ENCODE assay signal across 8 cellular contexts in genomic region chr2:96816127-96816835, GRCh38. TPM values are rescaled to one million over a fixed set of nuclear protein-coding genes. Genes with fewer than 3 reads are reported as not detected.
DNase-seq lines count a peak whose midpoint lies in the region; ATAC-seq and TF ChIP-seq lines count a peak whose summit lies in the region.

Gene CNNM3 (plus strand): TSS chr2:96816268. CDS start chr2:96816278, 10 bp downstream.

- peaks cover 7% of the 10 kb centered on the region for H3K23me2 ChIP-seq in H9 (ENCODE audit: insufficient read length, low read depth, low read length, poor library complexity, severe bottlenecking)

- no peak within 1 kb of the TSS for H4K91ac ChIP-seq in H9 (ENCODE audit: insufficient read length, low read depth, low read length)

- no peak within 1 kb of the TSS for H2BK5ac ChIP-seq in H9 (ENCODE audit: insufficient read length, low read length)

- H3K4me3 Mint-ChIP-seq in H9 (peak within 1 kb of the TSS; percentile 78 to 88), nephron progenitor cell (peak within 1 kb of the TSS; percentile 87)
- peak within 1 kb of the TSS; percentile 84 for H3K4me3 Mint-ChIP-seq in activated T-helper 2 cell treated with anti-CD3 and anti-CD28 coated beads, Interferon-gamma antibody, Interleukin-2, Interleukin-4, amounts not matched to agents 10 μg/mL and 5 μg/mL and 100 μg/mL, durations not matched to agents 14 hours and 24 hours and 36 hours (ENCODE audit: low read depth)
- H3K4me3 Mint-ChIP-seq in stimulated activated naive CD8-positive, alpha-beta T cell treated with anti-CD3 and anti-CD28 coated beads, Interleukin-15, Interleukin-2, amounts not matched to agents 100 ng/mL and 50 ng/mL, for 24 hours: peak within 1 kb of the TSS; percentile 86

- H3K36me3 ChIP-seq in Loucy (ENCODE audit: insufficient read depth, low read length): no peaks in the 10 kb centered on the region
- no peaks in the 10 kb centered on the region for H3K36me3 ChIP-seq in RWPE2 (ENCODE audit: low read depth)

- no peak within 1 kb of the TSS for H3K4ac ChIP-seq in H9 (ENCODE audit: low read depth, low read length)

- WGBS in H9 (ENCODE audit: extremely low coverage, insufficient read length, low lambda C conversion rate): no CpG with 5 or more reads among the region's 103 CpGs

- peak within 1 kb of the TSS in 2 of 3 experiments; percentile 23 to 27; a peak in 5 of 7 replicates for H3K27ac Mint-ChIP-seq in H9
- H3K27ac Mint-ChIP-seq in activated T-helper 2 cell treated with anti-CD3 and anti-CD28 coated beads, Interferon-gamma antibody, Interleukin-2, Interleukin-4, amounts not matched to agents 10 μg/mL and 5 μg/mL and 100 μg/mL, durations not matched to agents 14 hours and 24 hours and 36 hours: peak within 1 kb of the TSS; percentile 70
- H3K27ac Mint-ChIP-seq in nephron progenitor cell: no peak within 1 kb of the TSS
- peak within 1 kb of the TSS; percentile 55 for H3K27ac Mint-ChIP-seq in stimulated activated naive CD8-positive, alpha-beta T cell treated with anti-CD3 and anti-CD28 coated beads, Interleukin-15, Interleukin-2, amounts not matched to agents 100 ng/mL and 50 ng/mL, for 24 hours

- H2BK12ac ChIP-seq in H9 (ENCODE audit: insufficient read length, low read depth, low read length): no peak within 1 kb of the TSS

- TF ChIP-seq CTCF in H9 (conservative IDR thresholded peaks at IDR 0.05) (peak; percentile 76), Loucy (conservative IDR thresholded peaks at IDR 0.05; ENCODE audit: low read length) (no peak; the same call in 1 of the 2 replicates), RWPE2 (IDR thresholded peaks at IDR 0.05; ENCODE audit: poor library complexity, severe bottlenecking) (peak; percentile 42), fibroblast of pulmonary artery (IDR thresholded peaks at IDR 0.05; ENCODE audit: low read length, missing control alignments) (peak; percentile 20), nephron progenitor cell (IDR thresholded peaks at IDR 0.05) (peak; percentile 45)

- intact Hi-C loops in activated T-helper 2 cell treated with anti-CD3 and anti-CD28 coated beads, Interferon-gamma antibody, Interleukin-2, Interleukin-4, amounts not matched to agents 10 μg/mL and 5 μg/mL and 100 μg/mL, durations not matched to agents 14 hours and 24 hours and 36 hours (cut with micrococcal nuclease): loop anchor here (1.0 to 5.0 kb wide), 4 partner anchors 41 to 214 kb away; partner anchors contain the start of genes ANKRD39 and CNNM4

- H3K23ac ChIP-seq in H9 (ENCODE audit: insufficient read length, low read depth, low read length): no peak within 1 kb of the TSS

- no peak within 1 kb of the TSS for H2AK5ac ChIP-seq in H9 (ENCODE audit: insufficient read length, low read length)

- H3K4me1 ChIP-seq in H9 (ENCODE audit: insufficient read depth, low read length) (peaks cover 3% of the 10 kb centered on the region; the same call in 1 of the 2 replicates), Loucy (ENCODE audit: insufficient read depth, low read length, poor library complexity, severe bottlenecking) (peaks cover 48% of the 10 kb centered on the region), RWPE2 (ENCODE audit: insufficient read depth, poor library complexity, severe bottlenecking) (no peaks in the 10 kb centered on the region)

- H3K27me3 ChIP-seq in H9 (ENCODE audit: insufficient read depth, low read length): no peaks in the 10 kb centered on the region
- H3K27me3 ChIP-seq in Loucy (ENCODE audit: insufficient read depth, low read length, poor library complexity, severe bottlenecking): no peaks in the 10 kb centered on the region
- no peaks in the 10 kb centered on the region for H3K27me3 ChIP-seq in RWPE2 (ENCODE audit: insufficient read depth, poor library complexity, severe bottlenecking)

- no peak within 1 kb of the TSS for H4K5ac ChIP-seq in H9 (ENCODE audit: insufficient read length, low read depth, low read length)

- H3K9me3 Mint-ChIP-seq in H9 (no peaks in the 10 kb centered on the region; a peak in 1 of 5 replicates), nephron progenitor cell (no peaks in the 10 kb centered on the region)
- no peaks in the 10 kb centered on the region for H3K9me3 Mint-ChIP-seq in activated T-helper 2 cell treated with anti-CD3 and anti-CD28 coated beads, Interferon-gamma antibody, Interleukin-2, Interleukin-4, amounts not matched to agents 10 μg/mL and 5 μg/mL and 100 μg/mL, durations not matched to agents 14 hours and 24 hours and 36 hours
- no peaks in the 10 kb centered on the region for H3K9me3 Mint-ChIP-seq in stimulated activated naive CD8-positive, alpha-beta T cell treated with anti-CD3 and anti-CD28 coated beads, Interleukin-15, Interleukin-2, amounts not matched to agents 100 ng/mL and 50 ng/mL, for 24 hours

- H2BK20ac ChIP-seq in H9 (ENCODE audit: low read depth, low read length, poor library complexity, severe bottlenecking): no peak within 1 kb of the TSS

- no peak within 1 kb of the TSS for H3T11ph ChIP-seq in H9 (ENCODE audit: low read length)

- no peak within 1 kb of the TSS for H3K18ac ChIP-seq in H9 (ENCODE audit: insufficient read length, low read depth, low read length)

- H3F3A ChIP-seq in Loucy (ENCODE audit: low read depth): no peaks in the 10 kb centered on the region

- H3K27me3 Mint-ChIP-seq in H9 (ENCODE audit: low read depth): peaks cover 1% of the 10 kb centered on the region; the same call in 1 of the 2 replicates
- no peaks in the 10 kb centered on the region for H3K27me3 Mint-ChIP-seq in activated T-helper 2 cell treated with anti-CD3 and anti-CD28 coated beads, Interferon-gamma antibody, Interleukin-2, Interleukin-4, amounts not matched to agents 10 μg/mL and 5 μg/mL and 100 μg/mL, durations not matched to agents 14 hours and 24 hours and 36 hours (ENCODE audit: low read depth)
- peaks cover 6% of the 10 kb centered on the region for H3K27me3 Mint-ChIP-seq in nephron progenitor cell (ENCODE audit: low read depth, poor library complexity)
- no peaks in the 10 kb centered on the region for H3K27me3 Mint-ChIP-seq in stimulated activated naive CD8-positive, alpha-beta T cell treated with anti-CD3 and anti-CD28 coated beads, Interleukin-15, Interleukin-2, amounts not matched to agents 100 ng/mL and 50 ng/mL, for 24 hours

- H3K9ac ChIP-seq in H9 (ENCODE audit: extremely low read depth, insufficient read length, low read length): peak within 1 kb of the TSS; percentile 59
- peak within 1 kb of the TSS; percentile 74 for H3K9ac ChIP-seq in Loucy (ENCODE audit: low read depth, low read length, poor library complexity, severe bottlenecking)

- no peak within 1 kb of the TSS for H4K8ac ChIP-seq in H9 (replicated peaks; ENCODE audit: insufficient read length, low read depth, low read length)

- H4K20me1 ChIP-seq in H9 (ENCODE audit: control insufficient read depth, insufficient read depth, insufficient read length) (peaks cover 2% of the 10 kb centered on the region), Loucy (ENCODE audit: insufficient read depth, low read length, poor library complexity, severe bottlenecking) (peaks cover 43% of the 10 kb centered on the region)

- H2AFZ ChIP-seq in H9 (ENCODE audit: low read length): peak within 1 kb of the TSS; percentile 79
- H2AFZ ChIP-seq in Loucy (ENCODE audit: low read length): peak within 1 kb of the TSS; percentile 94

- peaks cover 14 to 33% (median 31%) of the 10 kb centered on the region in 3 experiments for H3K36me3 Mint-ChIP-seq in H9 (ENCODE audit: insufficient read depth in 1 of 3, low read depth in 3 of 3)
- H3K36me3 Mint-ChIP-seq in activated T-helper 2 cell treated with anti-CD3 and anti-CD28 coated beads, Interferon-gamma antibody, Interleukin-2, Interleukin-4, amounts not matched to agents 10 μg/mL and 5 μg/mL and 100 μg/mL, durations not matched to agents 14 hours and 24 hours and 36 hours (ENCODE audit: low read depth): peaks cover 43% of the 10 kb centered on the region
- peaks cover 19% of the 10 kb centered on the region for H3K36me3 Mint-ChIP-seq in nephron progenitor cell (ENCODE audit: low read depth)
- peaks cover 19% of the 10 kb centered on the region for H3K36me3 Mint-ChIP-seq in stimulated activated naive CD8-positive, alpha-beta T cell treated with anti-CD3 and anti-CD28 coated beads, Interleukin-15, Interleukin-2, amounts not matched to agents 100 ng/mL and 50 ng/mL, for 24 hours (ENCODE audit: low read depth)

- no peak within 1 kb of the TSS; the same call in 1 of the 2 replicates for H2BK15ac ChIP-seq in H9 (ENCODE audit: low read depth, low read length)

- H3K79me1 ChIP-seq in H9 (ENCODE audit: insufficient read depth, low read depth, low read length, poor library complexity, severe bottlenecking): peaks cover 2% of the 10 kb centered on the region

- DNase-seq in GDM1 (lab: John Stamatoyannopoulos, UW): peak; percentile 91
- peak; percentile 96 for DNase-seq in H9
- DNase-seq in RWPE2 (ENCODE audit: low spot score): peak; percentile 95
- DNase-seq in activated T-helper 2 cell treated with anti-CD3 and anti-CD28 coated beads, Interferon-gamma antibody, Interleukin-2, Interleukin-4, amounts not matched to agents 10 μg/mL and 5 μg/mL and 100 μg/mL, durations not matched to agents 14 hours and 24 hours and 36 hours (ENCODE audit: low spot score): peak; percentile 95
- peak; percentile 92 for DNase-seq in fibroblast of pulmonary artery (ENCODE audit: low read depth)
- peak; percentile 99 for DNase-seq in nephron progenitor cell

- H3K79me2 ChIP-seq in H9 (ENCODE audit: insufficient read depth, low read length) (peaks cover 2% of the 10 kb centered on the region; the same call in 1 of the 2 replicates), Loucy (ENCODE audit: insufficient read depth, low read length) (peaks cover 45% of the 10 kb centered on the region)

- H2BK120ac ChIP-seq in H9 (ENCODE audit: low read depth, low read length, poor library complexity, severe bottlenecking): no peak within 1 kb of the TSS

- H3K9me2 ChIP-seq in Loucy (replicated peaks; ENCODE audit: low read depth, low read length): no peaks in the 10 kb centered on the region

- H3K27ac ChIP-seq in H9 (ENCODE audit: insufficient read length, low read depth, low read length) (no peak within 1 kb of the TSS), RWPE2 (ENCODE audit: poor library complexity, severe bottlenecking) (peak within 1 kb of the TSS; percentile 42)

- no peaks in the 10 kb centered on the region for H3K9me3 ChIP-seq in H9 (ENCODE audit: control insufficient read depth, low read depth, low read length)
- no peaks in the 10 kb centered on the region for H3K9me3 ChIP-seq in Loucy (ENCODE audit: insufficient read depth, low read depth, low read length)
- H3K9me3 ChIP-seq in RWPE2 (ENCODE audit: severe bottlenecking): no peaks in the 10 kb centered on the region

- H3K4me1 Mint-ChIP-seq in H9 (peaks cover 45 to 48% of the 10 kb centered on the region in 2 experiments), nephron progenitor cell (peaks cover 51% of the 10 kb centered on the region)
- H3K4me1 Mint-ChIP-seq in activated T-helper 2 cell treated with anti-CD3 and anti-CD28 coated beads, Interferon-gamma antibody, Interleukin-2, Interleukin-4, amounts not matched to agents 10 μg/mL and 5 μg/mL and 100 μg/mL, durations not matched to agents 14 hours and 24 hours and 36 hours (ENCODE audit: low read depth): peaks cover 41% of the 10 kb centered on the region
- H3K4me1 Mint-ChIP-seq in stimulated activated naive CD8-positive, alpha-beta T cell treated with anti-CD3 and anti-CD28 coated beads, Interleukin-15, Interleukin-2, amounts not matched to agents 100 ng/mL and 50 ng/mL, for 24 hours (ENCODE audit: low read depth): peaks cover 51% of the 10 kb centered on the region

- H3K4me3 ChIP-seq in Loucy (ENCODE audit: low read length, poor library complexity, severe bottlenecking) (peak within 1 kb of the TSS; percentile 85), RWPE2 (ENCODE audit: severe bottlenecking) (peak within 1 kb of the TSS; percentile 69), fibroblast of pulmonary artery (replicated peaks; ENCODE audit: low read depth, low read length) (peak within 1 kb of the TSS; percentile 65)

- H3K4me2 ChIP-seq in H9 (ENCODE audit: insufficient read depth, insufficient read length, low read length) (peak within 1 kb of the TSS; percentile 85), Loucy (ENCODE audit: low read depth, low read length, poor library complexity, severe bottlenecking) (peak within 1 kb of the TSS; percentile 99)

- ATAC-seq in RWPE2 (ENCODE audit: low read depth): peak; percentile 96

- no peak within 1 kb of the TSS for H3K56ac ChIP-seq in H9 (ENCODE audit: insufficient read length, low read depth, low read length)

- peak within 1 kb of the TSS; percentile 10; the same call in 1 of the 2 replicates for H3K14ac ChIP-seq in H9 (ENCODE audit: insufficient read depth, low read length)

RNA-seq across cellular contexts. Expression of gene CNNM3, which starts in this region (rescaled TPM):
- 22.8 and 25.0 TPM in 2 replicates for total RNA-seq in H9 (2021)
- total RNA-seq in activated T-helper 2 cell treated with anti-CD3 and anti-CD28 coated beads, Interferon-gamma antibody, Interleukin-2, Interleukin-4, amounts not matched to agents 10 μg/mL and 5 μg/mL and 100 μg/mL, durations not matched to agents 14 hours and 24 hours and 36 hours: 28.7 and 30.4 TPM in 2 replicates
